Comparison of ENCODE assay signal across 8 cellular contexts in the genomic region with DNA sequence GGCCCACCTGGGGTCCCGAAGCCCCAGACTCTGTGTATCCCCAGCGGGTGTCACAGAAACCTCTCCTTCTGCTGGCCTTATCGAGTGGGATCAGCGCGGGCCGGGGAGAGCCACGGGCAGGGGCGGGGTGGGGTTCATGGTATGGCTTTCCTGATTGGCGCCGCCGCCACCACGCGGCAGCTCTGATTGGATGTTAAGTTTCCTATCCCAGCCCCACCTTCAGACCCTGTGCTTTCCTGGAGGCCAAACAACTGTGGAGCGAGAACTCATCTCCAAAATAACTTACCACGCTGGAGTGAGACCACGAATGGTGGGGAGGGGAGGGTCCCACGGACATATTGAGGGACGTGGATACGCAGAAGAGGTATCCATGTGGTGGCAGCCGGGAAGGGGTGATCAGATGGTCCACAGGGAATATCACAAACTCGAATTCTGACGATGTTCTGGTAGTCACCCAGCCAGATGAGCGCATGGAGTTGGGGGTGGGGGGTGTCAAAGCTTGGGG. TPM values are rescaled to one million over a fixed set of nuclear protein-coding genes. Genes with fewer than 3 reads are reported as not detected.
DNase-seq lines count a peak whose midpoint lies in the region; ATAC-seq and TF ChIP-seq lines count a peak whose summit lies in the region.

No MANE protein-coding gene starts in this region.

- peaks cover 34% of the 10 kb centered on the region for H3K27me3 ChIP-seq in neuron (ENCODE audit: insufficient read depth, low read length)

- TF ChIP-seq CTCF in lower leg skin (IDR thresholded peaks at IDR 0.05) = no peak

- 3 to 4% methylated on average over 23 of the region's 23 CpGs for WGBS in lower leg skin, 2 donors

- intact Hi-C loops in lower leg skin (cut with DNase I; ENCODE audit: low total_unique reads) = no loop called here

- H2AFZ ChIP-seq in neuron (ENCODE audit: low read depth, low read length) = peak overlapping the region; percentile 52

- peak overlapping the region; percentile 89 for H3K27ac ChIP-seq in SK-N-MC

- H3K9ac ChIP-seq in SK-N-MC (ENCODE audit: insufficient read length) = peak overlapping the region; percentile 62

- H3K4me3 ChIP-seq in SK-N-MC (peak overlapping the region; percentile 84), neuron (ENCODE audit: low read length) (peak overlapping the region; percentile 50), lower leg skin (ENCODE audit: low read depth, poor library complexity, severe bottlenecking) (no peak overlapping the region)

- H3K36me3 ChIP-seq in SK-N-MC (ENCODE audit: insufficient read depth, low read length) (peaks cover 8% of the 10 kb centered on the region; the same call in 1 of the 2 replicates), neuron (ENCODE audit: insufficient read depth, low read length) (peaks cover 18% of the 10 kb centered on the region)

- DNase-seq in D341Med (ENCODE audit: low spot score) = peak; percentile 93
- peak; percentile 71 for DNase-seq in HT-29 (ENCODE audit: low spot score)
- DNase-seq in SK-N-MC (ENCODE audit: low read depth, low spot score) = peak; percentile 39
- DNase-seq in dermis blood vessel endothelial cell = peak; percentile 61
- no peak for DNase-seq in NCI-H2029 (lab: John Stamatoyannopoulos, UW)
- no peak for DNase-seq in lower leg skin (ENCODE audit: low spot score in 2 of 2)

- H3K9me3 ChIP-seq in SK-N-MC (ENCODE audit: low read depth, low read length) (no peaks in the 10 kb centered on the region), neuron (ENCODE audit: low read length) (peaks cover 3% of the 10 kb centered on the region)

- no peak for ATAC-seq in HG02571 (IDR thresholded peaks at IDR 0.05; ENCODE audit: unreplicated experiment)

- H3K4me1 ChIP-seq in neuron (ENCODE audit: insufficient read depth, low read length) = peaks cover 30% of the 10 kb centered on the region

- no peak for TF ChIP-seq POLR2A in lower leg skin (IDR thresholded peaks at IDR 0.05)

RNA-seq across cellular contexts. Expression of a gene that starts 1.0 kb away (rescaled TPM):
- 0.34 and 0.56 TPM in 2 replicates for total RNA-seq in HT-29 (2014; rRNA removed; shearing (Covaris generic))
- total RNA-seq in dermis blood vessel endothelial cell (0.09 and 0.17 TPM in 2 replicates), lower leg skin (under 1 TPM in 2 of 4 donors, not detected in 2; 0.13 to 0.20 TPM)

RNA-seq across cellular contexts. Expression of a gene that starts 2.0 kb away (rescaled TPM):
- 0.69 TPM in 1 of 2 replicates, not detected in the other for total RNA-seq in HT-29 (2014; rRNA removed; shearing (Covaris generic))
- total RNA-seq in dermis blood vessel endothelial cell (0.79 and 0.85 TPM in 2 replicates), lower leg skin (under 1 TPM in 1 of 4 donors, not detected in 3; 0.38 TPM)

RNA-seq across cellular contexts. Expression of a gene that starts 17.8 kb away (rescaled TPM):
- total RNA-seq in HT-29 (2014; rRNA removed; shearing (Covaris generic)) = 4.6 and 4.8 TPM in 2 replicates
- 21.3 and 59.7 TPM in 2 replicates for total RNA-seq in dermis blood vessel endothelial cell
- total RNA-seq in lower leg skin = 10 to 100 TPM in 1 of 4 donors, 1 to 10 TPM in 3; 5.1 to 19.0 (median 6.7) TPM

RNA-seq across cellular contexts. Expression of a gene that starts 20.9 kb away (rescaled TPM):
- 0.16 and 0.51 TPM in 2 replicates for total RNA-seq in HT-29 (2014; rRNA removed; shearing (Covaris generic))
- total RNA-seq in dermis blood vessel endothelial cell (0.47 and 1.4 TPM in 2 replicates), lower leg skin (1 to 10 TPM in 3 of 4 donors, not detected in 1; 2.2 to 3.8 (median 2.8) TPM)

RNA-seq across cellular contexts. Expression of a gene that starts 27.1 kb away (rescaled TPM):
- total RNA-seq in HT-29 (2014; rRNA removed; shearing (Covaris generic)) = 50.2 and 50.9 TPM in 2 replicates
- total RNA-seq in dermis blood vessel endothelial cell (18.7 and 25.4 TPM in 2 replicates), lower leg skin (10 to 100 TPM; 10.3 to 20.7 (median 18.2) TPM)

Comparison
In these comparisons a context has a peak if more than half of its experiments do, and no peak if none do; other contexts are left out.
1. DNase-seq: peak in D341Med (single experiment), HT-29 (single experiment), SK-N-MC (single experiment) and dermis blood vessel endothelial cell (single experiment); none in NCI-H2029 (single experiment) and lower leg skin (0 of 2).